14 cellular contexts compared by ENCODE assay signal in the genomic region with DNA sequence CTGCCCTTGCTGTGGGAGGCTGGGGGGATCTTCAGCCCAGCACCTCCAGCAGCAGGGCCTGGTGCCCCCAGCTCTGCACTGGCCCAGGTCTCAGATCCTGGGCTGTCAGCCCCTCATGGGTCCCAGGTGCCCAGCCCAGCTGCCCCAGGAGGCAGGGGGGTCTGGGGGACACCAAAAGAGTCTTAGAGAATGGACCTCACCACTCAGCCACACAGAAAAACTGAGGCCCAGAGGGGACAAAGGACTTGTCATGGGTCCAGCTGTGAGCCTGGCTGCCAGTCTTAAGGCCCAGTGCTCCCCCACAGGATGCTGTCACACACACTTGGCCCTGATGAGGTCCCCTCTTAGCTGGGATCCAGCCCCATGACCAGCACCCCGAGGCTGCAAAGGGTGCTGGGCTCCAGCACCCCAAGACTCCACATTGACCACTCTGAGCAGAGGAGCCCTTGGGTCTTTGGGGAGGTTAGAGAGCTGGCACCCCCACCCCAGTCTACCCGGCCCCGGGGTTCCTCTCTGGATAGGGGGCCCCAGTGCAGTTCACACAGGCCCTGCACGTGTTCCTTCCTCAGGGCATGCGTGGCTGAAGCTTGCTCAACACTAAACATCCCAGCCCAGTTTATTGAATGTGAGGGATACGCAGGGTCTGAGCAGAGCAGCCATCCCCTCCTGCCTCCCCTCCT. TPM values are rescaled to one million over a fixed set of nuclear protein-coding genes. Genes with fewer than 3 reads are reported as not detected.
A peak's percentile ranks its signal among the peaks of the same experiment; 100 is the strongest.
DNase-seq lines count a peak whose midpoint lies in the region; ATAC-seq, FAIRE-seq and TF ChIP-seq lines count a peak whose summit lies in the region.
"Had no signal": no experiment of that assay in that cellular context is flagged by ENCODE, and none has a peak within 500 bp of the region (broad histone marks: within the 10 kb centered on the region; RNA-seq: fewer than 3 reads in every experiment).

No MANE protein-coding gene starts in this region.

- no peak overlapping the region for H3K4me3 Mint-ChIP-seq in activated CD8-positive, alpha-beta T cell treated with anti-CD3 and anti-CD28 coated beads for 36 hours
- H3K4me3 Mint-ChIP-seq in activated CD8-positive, alpha-beta T cell treated with anti-CD3 and anti-CD28 coated beads, Interleukin-2, amount 10 ng/mL, durations not matched to agents 7 days and 5 days, result no peak overlapping the region
- H3K4me3 Mint-ChIP-seq: CD4-positive, alpha-beta memory T cell had no signal

- TF ChIP-seq CTCF in activated CD8-positive, alpha-beta T cell treated with anti-CD3 and anti-CD28 coated beads for 36 hours (IDR thresholded peaks at IDR 0.05), result no peak
- no peak for TF ChIP-seq CTCF in SU-DHL-6 (IDR thresholded peaks at IDR 0.05; ENCODE audit: insufficient read depth, low read length, poor library complexity, severe bottlenecking)
- no peak for TF ChIP-seq CTCF in stomach (IDR thresholded peaks at IDR 0.05)

- no peaks in the 10 kb centered on the region for H3K36me3 Mint-ChIP-seq in activated CD8-positive, alpha-beta T cell treated with anti-CD3 and anti-CD28 coated beads for 36 hours (ENCODE audit: low read depth)
- H3K36me3 Mint-ChIP-seq in activated CD8-positive, alpha-beta T cell treated with anti-CD3 and anti-CD28 coated beads, Interleukin-2, amount 10 ng/mL, durations not matched to agents 7 days and 5 days (ENCODE audit: low read depth), result no peaks in the 10 kb centered on the region
- H3K36me3 Mint-ChIP-seq: CD4-positive, alpha-beta memory T cell had no signal

- CTCF ChIA-PET in activated CD8-positive, alpha-beta T cell treated with anti-CD3 and anti-CD28 coated beads for 36 hours (lab: Charles Lee), result interaction anchor here (0.6 to 5.2 kb wide), 24 partner anchors 9 to 351 kb away, joined by 3 to 65 read pairs (median 5); no protein-coding TSS in a partner anchor
- CTCF ChIA-PET in activated CD8-positive, alpha-beta T cell treated with anti-CD3 and anti-CD28 coated beads, Interleukin-2, amount 10 ng/mL, durations not matched to agents 7 days and 5 days (lab: Charles Lee), result interaction anchor here (0.7 to 4.9 kb wide), 18 partner anchors 8 to 196 kb away, joined by 3 to 27 read pairs (median 5); a partner anchor contains a TSS

- no peaks in the 10 kb centered on the region for H4K20me1 ChIP-seq in SU-DHL-6 (ENCODE audit: low read depth, low read length)

- peaks cover 1% of the 10 kb centered on the region for H3K27me3 Mint-ChIP-seq in activated CD8-positive, alpha-beta T cell treated with anti-CD3 and anti-CD28 coated beads for 36 hours
- peaks cover 17% of the 10 kb centered on the region for H3K27me3 Mint-ChIP-seq in activated CD8-positive, alpha-beta T cell treated with anti-CD3 and anti-CD28 coated beads, Interleukin-2, amount 10 ng/mL, durations not matched to agents 7 days and 5 days (ENCODE audit: low read depth)

- H3K9me3 ChIP-seq in SU-DHL-6 (ENCODE audit: insufficient read depth, low read length) (no peaks in the 10 kb centered on the region), stomach (no peaks in the 10 kb centered on the region)
- H3K9me3 ChIP-seq: pancreas had no signal

- FAIRE-seq in GM19239 (lab: Jason Lieb, UNC), result no peak
- FAIRE-seq: pancreas had no signal

- no peak for TF ChIP-seq POLR2A in stomach (IDR thresholded peaks at IDR 0.05)

- peak overlapping the region; percentile 58 for H3K4me2 ChIP-seq in SU-DHL-6 (ENCODE audit: low read depth, low read length, poor library complexity, severe bottlenecking)
- H3K4me2 ChIP-seq: smooth muscle cell had no signal

- peaks cover 37% of the 10 kb centered on the region for H3K79me2 ChIP-seq in SU-DHL-6 (ENCODE audit: insufficient read depth, low read length)

- H3K4me3 ChIP-seq in SU-DHL-6 (ENCODE audit: insufficient read depth, low read length, poor library complexity, severe bottlenecking) (no peak overlapping the region), stomach (no peak overlapping the region)
- H3K4me3 ChIP-seq: pancreas, smooth muscle cell had no signal

- H3K36me3 ChIP-seq in SU-DHL-6 (ENCODE audit: low read length) (no peaks in the 10 kb centered on the region), stomach (no peaks in the 10 kb centered on the region)
- H3K36me3 ChIP-seq: pancreas had no signal

- peaks cover 3% of the 10 kb centered on the region for H3K4me1 Mint-ChIP-seq in activated CD8-positive, alpha-beta T cell treated with anti-CD3 and anti-CD28 coated beads for 36 hours (ENCODE audit: low read depth)
- no peaks in the 10 kb centered on the region for H3K4me1 Mint-ChIP-seq in activated CD8-positive, alpha-beta T cell treated with anti-CD3 and anti-CD28 coated beads, Interleukin-2, amount 10 ng/mL, durations not matched to agents 7 days and 5 days (ENCODE audit: low read depth)

- no peak for DNase-seq in activated CD8-positive, alpha-beta T cell treated with anti-CD3 and anti-CD28 coated beads for 36 hours
- DNase-seq in activated CD8-positive, alpha-beta T cell treated with anti-CD3 and anti-CD28 coated beads, Interleukin-2, amount 10 ng/mL, durations not matched to agents 7 days and 5 days, result no peak
- DNase-seq in left lobe of liver (ENCODE audit: low spot score), result peak; percentile 33
- DNase-seq in stomach, result peak; percentile 19
- no peak for DNase-seq in ACHN
- DNase-seq in GM19239 (ENCODE audit: insufficient read length, low spot score), result no peak
- DNase-seq: NCI-H1417 treated with DMSO at 0.1 percent for 48 hours had no signal

- in situ Hi-C loops in ACHN (cut with HindIII; ENCODE audit: low pct_ligation_motif_present, low pct_unique_long_range_greater_than_20kb, low sequenced_read_pairs), result no loop called here

- whole genome bisulfite sequencing in stomach, 5 donors, result 81 to 92% (median 89%) methylated on average over 6 of the region's 6 CpGs; no CpG with 5 or more reads in 1 of the 5 donors

- H3K9me2 ChIP-seq in SU-DHL-6 (replicated peaks; ENCODE audit: insufficient read depth, low read length), result no peaks in the 10 kb centered on the region

- ATAC-seq in activated CD8-positive, alpha-beta T cell treated with anti-CD3 and anti-CD28 coated beads for 36 hours, result peak; percentile 11
- no peak for ATAC-seq in activated CD8-positive, alpha-beta T cell treated with anti-CD3 and anti-CD28 coated beads, Interleukin-2, amount 10 ng/mL, durations not matched to agents 7 days and 5 days
- ATAC-seq in left lobe of liver (no peak), GM18502 (IDR thresholded peaks at IDR 0.05; ENCODE audit: poor library complexity, unreplicated experiment) (no peak)

- H3K4me1 ChIP-seq in stomach, result no peaks in the 10 kb centered on the region
- H3K4me1 ChIP-seq: pancreas had no signal

- POLR2A ChIA-PET in activated CD8-positive, alpha-beta T cell treated with anti-CD3 and anti-CD28 coated beads for 36 hours (lab: Charles Lee), result interaction anchor here (0.6 kb wide), 1 partner anchor 732 kb away, joined by 3 read pairs; no protein-coding TSS in a partner anchor
- POLR2A ChIA-PET in activated CD8-positive, alpha-beta T cell treated with anti-CD3 and anti-CD28 coated beads, Interleukin-2, amount 10 ng/mL, durations not matched to agents 7 days and 5 days (lab: Charles Lee), result no interaction called here

- no peak overlapping the region for H3K27ac Mint-ChIP-seq in activated CD8-positive, alpha-beta T cell treated with anti-CD3 and anti-CD28 coated beads for 36 hours
- no peak overlapping the region for H3K27ac Mint-ChIP-seq in activated CD8-positive, alpha-beta T cell treated with anti-CD3 and anti-CD28 coated beads, Interleukin-2, amount 10 ng/mL, durations not matched to agents 7 days and 5 days
- H3K27ac Mint-ChIP-seq: activated naive CD8-positive, alpha-beta T cell treated with anti-CD3 and anti-CD28 coated beads, Interleukin-2, amount 50 U/mL, for 24 hours; CD4-positive, alpha-beta memory T cell had no signal

- peaks cover 56% of the 10 kb centered on the region for H3F3A ChIP-seq in SU-DHL-6 (ENCODE audit: insufficient read depth)

- no peak for TF ChIP-seq EP300 in stomach (IDR thresholded peaks at IDR 0.05)

- intact Hi-C loops in activated CD8-positive, alpha-beta T cell treated with anti-CD3 and anti-CD28 coated beads for 36 hours (cut with micrococcal nuclease), result no loop called here
- intact Hi-C loops in stomach (cut with DNase I; ENCODE audit: low total_unique reads), result no loop called here

- H3K9me3 Mint-ChIP-seq in activated CD8-positive, alpha-beta T cell treated with anti-CD3 and anti-CD28 coated beads for 36 hours, result no peaks in the 10 kb centered on the region
- H3K9me3 Mint-ChIP-seq in activated CD8-positive, alpha-beta T cell treated with anti-CD3 and anti-CD28 coated beads, Interleukin-2, amount 10 ng/mL, durations not matched to agents 7 days and 5 days (ENCODE audit: insufficient read depth), result no peaks in the 10 kb centered on the region
- H3K9me3 Mint-ChIP-seq: activated naive CD8-positive, alpha-beta T cell treated with anti-CD3 and anti-CD28 coated beads, Interleukin-2, amount 50 U/mL, for 24 hours had no signal

- H3K27ac ChIP-seq in SU-DHL-6 (ENCODE audit: low read depth, low read length) (peak overlapping the region; percentile 98), stomach (no peak overlapping the region)
- H3K27ac ChIP-seq: epithelial cell of prostate, pancreas had no signal

- H3K27me3 ChIP-seq in SU-DHL-6 (ENCODE audit: low read length) (no peaks in the 10 kb centered on the region), stomach (peaks cover 0 to 31% (median 0%) of the 10 kb centered on the region in 3 donors)
- H3K27me3 ChIP-seq: pancreas had no signal

- peak overlapping the region; percentile 82 for H3K9ac ChIP-seq in SU-DHL-6 (ENCODE audit: low read length)

- H2AFZ ChIP-seq in SU-DHL-6 (ENCODE audit: low read depth, low read length, severe bottlenecking), result no peak overlapping the region

RNA-seq across cellular contexts. Expression of a gene that starts 54.4 kb away (rescaled TPM):
- not detected for total RNA-seq in activated CD8-positive, alpha-beta T cell treated with anti-CD3 and anti-CD28 coated beads for 36 hours
- total RNA-seq in activated CD8-positive, alpha-beta T cell treated with anti-CD3 and anti-CD28 coated beads, Interleukin-2, amount 10 ng/mL, durations not matched to agents 7 days and 5 days, result not detected
- 1.2 TPM for total RNA-seq in left lobe of liver
- 10 to 100 TPM in 2 of 5 donors, 1 to 10 TPM in 1, not detected in 2; 2.0 to 53.1 (median 12.3) TPM for total RNA-seq in stomach
- 10 to 100 TPM; 19.7 to 22.6 (median 19.8) TPM for polyA plus RNA-seq in stomach
- total RNA-seq: CD4-positive, alpha-beta memory T cell; smooth muscle cell had no signal
- polyA plus RNA-seq: smooth muscle cell had no signal

Comparison
In these comparisons a context has a peak if more than half of its experiments do, and no peak if none do; other contexts are left out.
1. DNase-seq: peak in left lobe of liver (single experiment) and stomach (single experiment); none in activated CD8-positive, alpha-beta T cell treated with anti-CD3 and anti-CD28 coated beads for 36 hours (single experiment), activated CD8-positive, alpha-beta T cell treated with anti-CD3 and anti-CD28 coated beads, Interleukin-2, amount 10 ng/mL, durations not matched to agents 7 days and 5 days (single experiment), ACHN (single experiment) and GM19239 (single experiment).